22 cellular contexts compared by ENCODE assay signal in genomic region chr2:235028646-235029045, GRCh38.
DNase-seq lines count a peak whose midpoint lies in the region; ATAC-seq, FAIRE-seq and TF ChIP-seq lines count a peak whose summit lies in the region.
"Had no signal": no experiment of that assay in that cellular context is flagged by ENCODE, and none has a peak within 500 bp of the region (broad histone marks: within the 10 kb centered on the region; RNA-seq: fewer than 3 reads in every experiment).

No MANE protein-coding gene starts in this region.

- 90% methylated on average over 4 of the region's 4 CpGs for WGBS in HepG2 (ENCODE audit: low lambda C conversion rate)
- WGBS in right lobe of liver (ENCODE audit: insufficient coverage, low coverage, low lambda C conversion rate, missing lambda C conversion rate): 92% methylated on average over 2 of the region's 4 CpGs

- no peak overlapping the region for H3K27ac ChIP-seq in HepG2 (ENCODE audit: extremely low read length, insufficient read depth, low read length)
- no peak overlapping the region for H3K27ac ChIP-seq in right lobe of liver
- H3K27ac ChIP-seq in kidney (ENCODE audit: low read depth in 2 of 2, low read length in 2 of 2): no peak overlapping the region
- H3K27ac ChIP-seq: parathyroid adenoma, tibial nerve had no signal

- peaks cover 98% of the 10 kb centered on the region for H4K20me1 ChIP-seq in HepG2 (ENCODE audit: insufficient read depth, low read length)

- peaks cover 20 to 62% of the 10 kb centered on the region in 2 experiments for H3K36me3 ChIP-seq in HepG2 (replicated peaks in 1 of 2; ENCODE audit: control insufficient read depth in 1 of 2, insufficient read depth in 2 of 2, low read length in 2 of 2)
- H3K36me3 ChIP-seq in right lobe of liver: no peaks in the 10 kb centered on the region
- no peaks in the 10 kb centered on the region for H3K36me3 ChIP-seq in kidney (ENCODE audit: control insufficient read depth in 1 of 2, insufficient read depth in 2 of 2, low read length in 2 of 2)
- H3K36me3 ChIP-seq: tibial nerve had no signal

- H3K4me1 ChIP-seq in HepG2 (ENCODE audit: insufficient read depth, low read length): peaks cover 27% of the 10 kb centered on the region
- H3K4me1 ChIP-seq in right lobe of liver: peaks cover 0 to 10% (median 4%) of the 10 kb centered on the region in 4 donors
- peaks cover 0 to 14% of the 10 kb centered on the region in 2 donors for H3K4me1 ChIP-seq in kidney (ENCODE audit: control insufficient read depth in 1 of 2, insufficient read depth in 1 of 2, low read depth in 1 of 2, low read length in 2 of 2)
- H3K4me1 ChIP-seq: parathyroid adenoma had no signal

- no peaks in the 10 kb centered on the region for H3K9me3 Mint-ChIP-seq in WTC11
- H3K9me3 Mint-ChIP-seq: natural killer cell treated with Interleukin-12 subunit alpha and Interleukin-12 subunit beta and Interleukin-15 and Interleukin-18, amount 100 ng/mL, for 72 hours; T-helper 1 cell treated with Interleukin-12 subunit alpha and Interleukin-12 subunit beta and Interleukin-4 antibody, amounts not matched to agents 30 μg/mL and 1 μg/mL, for 36 hours had no signal

- TF ChIP-seq CTCF in HepG2 (CRISPR knock-in tag; IDR thresholded peaks at IDR 0.05) (no peak), right lobe of liver (IDR thresholded peaks at IDR 0.05) (no peak), WTC11 (IDR thresholded peaks at IDR 0.05) (no peak), kidney (IDR thresholded peaks at IDR 0.05; ENCODE audit: borderline replicate concordance, extremely low read depth, insufficient read depth) (no peak)

- H3K27me3 Mint-ChIP-seq in WTC11 (ENCODE audit: low read depth): no peaks in the 10 kb centered on the region

- peaks cover 96% of the 10 kb centered on the region for H3K79me2 ChIP-seq in HepG2 (ENCODE audit: insufficient read depth, low read length)
- H3K79me2 ChIP-seq: parathyroid adenoma had no signal

- H3K4me1 Mint-ChIP-seq in WTC11: peaks cover 41% of the 10 kb centered on the region

- in situ Hi-C loops in HepG2 (cut with HindIII; ENCODE audit: extremely low pct_ligation_motif_present, low pct_unique_long_range_greater_than_20kb): no loop called here

- POLR2A ChIA-PET in HepG2 (lab: Yijun Ruan, JAX): no interaction called here
- POLR2A ChIA-PET in WTC11 (lab: Charles Lee): no interaction called here

- H3K4me2 ChIP-seq in HepG2 (ENCODE audit: low read depth, low read length): no peak overlapping the region

- TF ChIP-seq POLR2A in HepG2 (IDR thresholded peaks at IDR 0.05; ENCODE audit: insufficient read depth in 1 of 2, low read depth in 2 of 2, low read length in 2 of 2) (no peak), right lobe of liver (IDR thresholded peaks at IDR 0.05) (no peak)

- H2AFZ ChIP-seq in HepG2 (ENCODE audit: low read length): no peak overlapping the region
- H2AFZ ChIP-seq: parathyroid adenoma had no signal

- no peak overlapping the region for H3K4me3 Mint-ChIP-seq in WTC11
- H3K4me3 Mint-ChIP-seq: natural killer cell treated with Interleukin-12 subunit alpha and Interleukin-12 subunit beta and Interleukin-15 and Interleukin-18, amount 100 ng/mL, for 72 hours; T-helper 1 cell treated with Interleukin-12 subunit alpha and Interleukin-12 subunit beta and Interleukin-4 antibody, amounts not matched to agents 30 μg/mL and 1 μg/mL, for 36 hours had no signal

- no peak for FAIRE-seq in HepG2 (lab: Jason Lieb, UNC)
- no peak for FAIRE-seq in kidney (lab: Jason Lieb, UNC)

- no TSS peak for BruUV-seq in HepG2 (replicated peaks; lab: Mats Ljungman, UMichigan)

- H3K9me3 ChIP-seq in HepG2 (ENCODE audit: low read length) (no peaks in the 10 kb centered on the region), right lobe of liver (no peaks in the 10 kb centered on the region), kidney (ENCODE audit: control insufficient read depth in 1 of 2, low read length in 2 of 2) (no peaks in the 10 kb centered on the region)
- H3K9me3 ChIP-seq: tibial nerve had no signal

- peak overlapping the region; percentile 44; the same call in 1 of the 2 replicates for H3K27ac Mint-ChIP-seq in WTC11
- H3K27ac Mint-ChIP-seq: natural killer cell treated with Interleukin-12 subunit alpha and Interleukin-12 subunit beta and Interleukin-15 and Interleukin-18, amount 100 ng/mL, for 72 hours; T-helper 1 cell treated with Interleukin-12 subunit alpha and Interleukin-12 subunit beta and Interleukin-4 antibody, amounts not matched to agents 30 μg/mL and 1 μg/mL, for 36 hours had no signal

- CTCF ChIA-PET in HepG2 (lab: Yijun Ruan, JAX; ENCODE audit: low intra/inter-chr PET ratio, low total read pairs) (no interaction called here), WTC11 (lab: Charles Lee) (interaction anchor here (1.1 kb wide), 1 partner anchor 23 kb away, joined by 5 read pairs; no protein-coding TSS in a partner anchor)

- no peaks in the 10 kb centered on the region for H3K27me3 ChIP-seq in HepG2 (ENCODE audit: control insufficient read depth in 1 of 2, insufficient read depth in 2 of 2, low read length in 2 of 2)
- H3K27me3 ChIP-seq in right lobe of liver: no peaks in the 10 kb centered on the region
- H3K27me3 ChIP-seq: tibial nerve had no signal

- ATAC-seq in HepG2 (no peak), right lobe of liver (no peak), WTC11 (no peak), GM18909 (IDR thresholded peaks at IDR 0.05; ENCODE audit: poor library complexity, unreplicated experiment) (no peak)

- no peak for TF ChIP-seq EP300 in HepG2 (IDR thresholded peaks at IDR 0.05; ENCODE audit: low read depth in 2 of 2, low read length in 2 of 2)
- TF ChIP-seq EP300 in HepG2 (CRISPR knock-in tag; IDR thresholded peaks at IDR 0.05; ENCODE audit: borderline replicate concordance): no peak

- no peaks in the 10 kb centered on the region for H3K36me3 Mint-ChIP-seq in WTC11
- H3K36me3 Mint-ChIP-seq: natural killer cell treated with Interleukin-12 subunit alpha and Interleukin-12 subunit beta and Interleukin-15 and Interleukin-18, amount 100 ng/mL, for 72 hours had no signal

- no peak overlapping the region for H3K4me3 ChIP-seq in HepG2 (replicated peaks in 1 of 3; ENCODE audit: insufficient read depth in 1 of 3, low read depth in 2 of 3, low read length in 3 of 3)
- no peak overlapping the region for H3K4me3 ChIP-seq in right lobe of liver
- no peak overlapping the region for H3K4me3 ChIP-seq in kidney (ENCODE audit: low read length in 2 of 2)
- H3K4me3 ChIP-seq: tibial nerve had no signal

- intact Hi-C loops in HepG2 (cut with micrococcal nuclease; ENCODE audit: unreplicated experiment) (no loop called here), right lobe of liver (cut with DNase I) (no loop called here), kidney (cut with DNase I) (no loop called here)

- no peak for TF ChIP-seq RAD21 in HepG2 (CRISPR knock-in tag; IDR thresholded peaks at IDR 0.05)

- no peak overlapping the region for H3K9ac ChIP-seq in HepG2 (ENCODE audit: insufficient read depth, low read depth, low read length)
- H3K9ac ChIP-seq in kidney (ENCODE audit: low read length in 2 of 2): no peak overlapping the region
- H3K9ac ChIP-seq: parathyroid adenoma had no signal

- no peak for DNase-seq in HepG2 (ENCODE audit: low spot score)
- DNase-seq in right lobe of liver: no peak
- no peak for DNase-seq in WTC11 (ENCODE audit: low spot score)
- DNase-seq in kidney: peak; percentile 41
- DNase-seq in activated CD8-positive, alpha-beta memory T cell treated with anti-CD3 and anti-CD28 coated beads for 24 hours: no peak
- DNase-seq in effector CD8-positive, alpha-beta T cell (lab: John Stamatoyannopoulos, UW): no peak
- DNase-seq in occipital lobe (lab: John Stamatoyannopoulos, UW): no peak
- DNase-seq: ACHN; activated gamma-delta T cell; activated T-cell treated with anti-CD3 and anti-CD28 coated beads, Interleukin-2, amount 50 U/mL, for 1 hour; cerebellar nuclear complex; islet precursor cell; NCI-H1048; NCI-H1694 treated with DMSO at 0.1 percent for 48 hours; NCI-H2171; NCI-H510A; stimulated activated CD4-positive, alpha-beta T cell treated with anti-CD3 and anti-CD28 coated beads, Interleukin-2, amount 100 ng/mL, for 48 hours had no signal

TF ChIP-seq in HepG2, 621 proteins besides CTCF, POLR2A, EP300 and RAD21 (continues in another document):
- 0 out of 2 replicates have a peak, but pooled peaks have one; percentile 15 for TF ChIP-seq ZMYM3 (CRISPR knock-in tag; IDR thresholded peaks at IDR 0.05)

TF ChIP-seq in WTC11, 78 proteins besides CTCF, POLR2A, EP300 and RAD21 (continues in another document):
- TF ChIP-seq HMGA2 (CRISPR knock-in tag; IDR thresholded peaks at IDR 0.05): no peak
- no peak for TF ChIP-seq CDX4 (CRISPR knock-in tag; IDR thresholded peaks at IDR 0.05; ENCODE audit: borderline replicate concordance)
- no peak for TF ChIP-seq ZBTB43 (CRISPR knock-in tag; IDR thresholded peaks at IDR 0.05)
